Comparison of ENCODE assay signal across 21 cellular contexts in the genomic region with DNA sequence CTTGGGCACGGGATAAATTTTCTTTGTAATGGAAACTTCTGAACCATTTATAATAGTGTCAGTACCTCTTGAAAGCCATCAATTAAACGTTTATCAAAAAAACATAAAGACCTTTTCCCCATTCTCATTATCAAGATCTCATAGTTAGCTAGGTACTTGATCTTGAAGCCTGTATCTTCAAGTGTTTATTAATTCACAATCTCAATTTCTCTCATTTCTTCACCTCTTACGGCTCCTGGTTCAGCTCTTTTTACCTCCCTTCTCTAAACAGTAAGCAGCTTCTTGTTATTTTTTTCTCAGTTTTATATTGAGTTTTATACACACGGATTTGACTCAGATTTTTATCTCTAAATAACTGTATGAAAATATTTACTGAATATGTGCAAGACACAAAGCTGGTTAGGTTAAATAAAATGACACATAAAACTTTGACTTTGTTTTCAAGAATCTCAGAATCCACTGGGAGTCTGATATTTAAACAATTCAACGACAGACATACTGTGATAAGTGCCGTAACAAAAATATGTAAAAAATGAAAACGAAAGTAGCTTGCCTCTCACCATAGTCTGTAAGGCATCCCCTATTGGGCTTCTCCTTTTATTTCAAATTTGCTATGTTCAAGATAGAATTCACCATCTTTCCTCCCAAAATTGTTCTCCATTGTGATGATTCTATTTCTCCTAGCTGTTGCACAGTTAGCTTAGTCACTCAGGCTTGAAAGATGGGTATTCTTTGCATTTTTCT.
"Had no signal": no experiment of that assay in that cellular context is flagged by ENCODE, and none has a peak within 500 bp of the region (broad histone marks: within the 10 kb centered on the region; RNA-seq: fewer than 3 reads in every experiment).

No MANE protein-coding gene starts in this region.

- H3K4me3 ChIP-seq: adrenal gland, colonic mucosa, hepatocyte, neural progenitor cell, sigmoid colon, smooth muscle cell, upper lobe of left lung had no signal

- ATAC-seq: activated T-helper 17 cell treated with anti-CD3 and anti-CD28 coated beads, Interleukin-2, amount 50 U/mL, for 72 hours; left lobe of liver; naive thymus-derived CD8-positive, alpha-beta T cell; stimulated activated memory B cell treated with anti-CD40 and anti-IgM and Interleukin-4, amounts not matched to agents 10 μg/mL and 1 μg/mL and 100 μg/mL, for 72 hours had no signal

- H3K36me3 ChIP-seq: adrenal gland, colonic mucosa, neural progenitor cell, sigmoid colon, upper lobe of left lung had no signal

- DNase-seq: activated CD4-positive, alpha-beta T cell treated with anti-CD3 and anti-CD28 coated beads for 1 hour; activated CD4-positive, alpha-beta T cell treated with anti-CD3 and anti-CD28 coated beads, Interleukin-2, amount 50 U/mL, for 1 hour; activated T-cell treated with anti-CD3 and anti-CD28 coated beads, Interleukin-2, amount 50 U/mL, for 24 hours; adrenal gland; colonic mucosa; foreskin melanocyte; immature natural killer cell; mammary epithelial cell; naive thymus-derived CD8-positive, alpha-beta T cell; posterior cingulate gyrus; sigmoid colon; stimulated activated CD4-positive, alpha-beta T cell treated with anti-CD3 and anti-CD28 coated beads, Interleukin-15, amount 100 ng/mL, for 24 hours; T-helper 9 cell; upper lobe of left lung had no signal

- H3K27me3 ChIP-seq: adrenal gland, colonic mucosa, hepatocyte, neural progenitor cell, sigmoid colon, upper lobe of left lung had no signal

- H3K4me1 ChIP-seq: adrenal gland, colonic mucosa, sigmoid colon had no signal

- H3K9me3 ChIP-seq: adrenal gland, colonic mucosa, sigmoid colon, upper lobe of left lung had no signal

- H3K27ac ChIP-seq: adrenal gland, colonic mucosa, epithelial cell of prostate, hepatocyte, neural progenitor cell, sigmoid colon had no signal
